ENCODE assay signal across 11 cellular contexts in genomic region chr6:14865609-14866100, GRCh38.
DNase-seq lines count a peak whose midpoint lies in the region; ATAC-seq, FAIRE-seq and TF ChIP-seq lines count a peak whose summit lies in the region.
"Had no signal": no experiment of that assay in that cellular context is flagged by ENCODE, and none has a peak within 500 bp of the region (broad histone marks: within the 10 kb centered on the region; RNA-seq: fewer than 3 reads in every experiment).

No MANE protein-coding gene starts in this region.

- H3K9me3 Mint-ChIP-seq in T-helper 2 cell treated with Interferon-gamma antibody and Interleukin-4, amounts not matched to agents 5 μg/mL and 100 μg/mL, for 36 hours = no peaks in the 10 kb centered on the region

- no peaks in the 10 kb centered on the region for H3K27me3 Mint-ChIP-seq in T-helper 2 cell treated with Interferon-gamma antibody and Interleukin-4, amounts not matched to agents 5 μg/mL and 100 μg/mL, for 36 hours (ENCODE audit: low read depth)

- no peaks in the 10 kb centered on the region for H3K36me3 Mint-ChIP-seq in T-helper 2 cell treated with Interferon-gamma antibody and Interleukin-4, amounts not matched to agents 5 μg/mL and 100 μg/mL, for 36 hours (ENCODE audit: low read depth)

- peaks cover 9% of the 10 kb centered on the region for H3K4me1 Mint-ChIP-seq in T-helper 2 cell treated with Interferon-gamma antibody and Interleukin-4, amounts not matched to agents 5 μg/mL and 100 μg/mL, for 36 hours (ENCODE audit: low read depth)

- H3K4me1 ChIP-seq in right cardiac atrium (ENCODE audit: control insufficient read depth, insufficient read depth, low read length) = no peaks in the 10 kb centered on the region

- H3K9me3 ChIP-seq in right cardiac atrium (ENCODE audit: control insufficient read depth, low read length) = no peaks in the 10 kb centered on the region
- H3K9me3 ChIP-seq: transverse colon had no signal

- 50% methylated on average over 5 of the region's 5 CpGs for WGBS in right cardiac atrium

- intact Hi-C loops in right cardiac atrium (cut with DNase I) = no loop called here

- ATAC-seq in right cardiac atrium (peak; percentile 29), HG03135 (IDR thresholded peaks at IDR 0.05; ENCODE audit: unreplicated experiment) (no peak), GM19023 (IDR thresholded peaks at IDR 0.05; ENCODE audit: unreplicated experiment) (no peak), GM21528 (IDR thresholded peaks at IDR 0.05; ENCODE audit: low FRiP score, unreplicated experiment) (no peak)

- no peak overlapping the region for H3K27ac ChIP-seq in right cardiac atrium (ENCODE audit: low read length)
- H3K27ac ChIP-seq in coronary artery = no peak overlapping the region
- H3K27ac ChIP-seq: transverse colon had no signal

- peak overlapping the region; percentile 3 for H3K27ac Mint-ChIP-seq in T-helper 2 cell treated with Interferon-gamma antibody and Interleukin-4, amounts not matched to agents 5 μg/mL and 100 μg/mL, for 36 hours

- DNase-seq in AG10803 (ENCODE audit: low read depth) (peak; percentile 6), GM18507 (ENCODE audit: extremely low spot score, insufficient read length, low read depth) (no peak), right cardiac atrium (no peak), coronary artery (ENCODE audit: low spot score) (no peak)
- no peak for DNase-seq in T-helper 2 cell treated with Interferon-gamma antibody and Interleukin-4, amounts not matched to agents 5 μg/mL and 100 μg/mL, for 36 hours (ENCODE audit: low spot score)
- DNase-seq: midbrain, transverse colon had no signal

- H3K4me3 Mint-ChIP-seq in T-helper 2 cell treated with Interferon-gamma antibody and Interleukin-4, amounts not matched to agents 5 μg/mL and 100 μg/mL, for 36 hours = no peak overlapping the region

- no peak for TF ChIP-seq CTCF in AG10803 (conservative IDR thresholded peaks at IDR 0.05; ENCODE audit: low read length)
- TF ChIP-seq CTCF in coronary artery (IDR thresholded peaks at IDR 0.05) = no peak

- H3K4me3 ChIP-seq in AG10803 (ENCODE audit: low read length) (no peak overlapping the region), right cardiac atrium (ENCODE audit: low read length) (no peak overlapping the region), coronary artery (no peak overlapping the region)
- H3K4me3 ChIP-seq: transverse colon had no signal

- peak; percentile 77 for FAIRE-seq in GM18507 (lab: Jason Lieb, UNC)
- FAIRE-seq: HTR-8/SVneo had no signal

- no peaks in the 10 kb centered on the region for H3K27me3 ChIP-seq in right cardiac atrium (ENCODE audit: control insufficient read depth, insufficient read depth)
- H3K27me3 ChIP-seq: transverse colon had no signal

Comparison
In these comparisons a context has a peak if more than half of its experiments do, and no peak if none do; other contexts are left out.
1. ATAC-seq: peak in right cardiac atrium (2 of 2); none in HG03135 (single experiment), GM19023 (single experiment) and GM21528 (single experiment).